Comparison of ENCODE assay signal across 12 cellular contexts in the genomic region with DNA sequence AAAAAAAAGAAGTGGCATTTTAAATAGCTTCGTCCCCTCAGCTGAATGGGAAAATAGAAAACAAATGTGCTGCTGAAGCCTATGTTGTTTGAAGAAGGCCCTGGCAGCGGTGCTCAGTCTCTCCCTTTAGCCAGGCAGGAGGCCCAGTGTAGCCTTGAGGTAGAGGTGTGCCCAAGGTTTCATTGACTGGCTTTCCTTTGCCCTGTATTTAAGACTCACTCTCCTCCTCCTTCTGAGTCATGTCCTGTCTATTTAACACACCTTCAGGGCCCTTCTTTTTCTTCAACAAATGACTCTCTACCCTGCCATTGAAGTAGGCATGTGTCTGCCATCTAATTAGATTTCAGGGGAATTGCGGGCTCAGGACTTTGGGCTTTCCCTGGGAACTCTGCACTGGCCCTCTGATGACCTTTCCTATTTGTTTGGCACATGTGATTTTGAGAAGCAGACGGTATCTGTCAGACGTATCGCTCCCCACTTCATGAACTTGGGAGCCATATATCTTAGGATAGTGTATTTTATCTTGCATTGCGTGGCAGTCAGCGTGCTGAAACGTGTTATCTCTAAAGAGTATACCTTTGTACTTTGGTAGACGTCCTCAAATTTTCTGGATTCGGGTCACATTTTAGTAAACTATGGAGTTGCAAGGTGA. TPM values are rescaled to one million over a fixed set of nuclear protein-coding genes. Genes with fewer than 3 reads are reported as not detected.
DNase-seq lines count a peak whose midpoint lies in the region; ATAC-seq lines count a peak whose summit lies in the region.
"Had no signal": no experiment of that assay in that cellular context is flagged by ENCODE, and none has a peak within 500 bp of the region (broad histone marks: within the 10 kb centered on the region; RNA-seq: fewer than 3 reads in every experiment).

No MANE protein-coding gene starts in this region.

- no peaks in the 10 kb centered on the region for H3K9me3 Mint-ChIP-seq in activated CD4-positive, alpha-beta T cell treated with anti-CD3 and anti-CD28 coated beads for 36 hours (ENCODE audit: low read depth)
- no peaks in the 10 kb centered on the region for H3K9me3 Mint-ChIP-seq in activated CD4-positive, alpha-beta T cell treated with anti-CD3 and anti-CD28 coated beads, Interleukin-2, amount 10 ng/mL, durations not matched to agents 7 days and 5 days
- H3K9me3 Mint-ChIP-seq: CD4-positive, alpha-beta T cell had no signal

- CTCF ChIA-PET in activated CD4-positive, alpha-beta T cell treated with anti-CD3 and anti-CD28 coated beads for 36 hours (lab: Charles Lee), result interaction anchor here (0.7 to 2.4 kb wide), 3 partner anchors 25 to 92 kb away, joined by 3 to 11 read pairs (median 3); no protein-coding TSS in a partner anchor
- CTCF ChIA-PET in activated CD4-positive, alpha-beta T cell treated with anti-CD3 and anti-CD28 coated beads, Interleukin-2, amount 10 ng/mL, durations not matched to agents 7 days and 5 days (lab: Charles Lee), result interaction anchor here (0.7 to 4.7 kb wide), 4 partner anchors 8 to 30 kb away, joined by 3 to 19 read pairs (median 3); no protein-coding TSS in a partner anchor

- H3K27me3 Mint-ChIP-seq in activated CD4-positive, alpha-beta T cell treated with anti-CD3 and anti-CD28 coated beads for 36 hours, result no peaks in the 10 kb centered on the region
- no peaks in the 10 kb centered on the region for H3K27me3 Mint-ChIP-seq in activated CD4-positive, alpha-beta T cell treated with anti-CD3 and anti-CD28 coated beads, Interleukin-2, amount 10 ng/mL, durations not matched to agents 7 days and 5 days
- H3K27me3 Mint-ChIP-seq: CD4-positive, alpha-beta T cell had no signal

- peak; percentile 21 for DNase-seq in activated CD4-positive, alpha-beta T cell treated with anti-CD3 and anti-CD28 coated beads for 36 hours
- DNase-seq in activated CD4-positive, alpha-beta T cell treated with anti-CD3 and anti-CD28 coated beads, Interleukin-2, amount 10 ng/mL, durations not matched to agents 7 days and 5 days, result no peak
- DNase-seq in stimulated activated naive CD8-positive, alpha-beta T cell treated with anti-CD3 and anti-CD28 coated beads, Interleukin-15, Interleukin-2, amounts not matched to agents 100 U/mL and 50 U/mL, for 24 hours, result no peak
- DNase-seq in epidermal melanocyte (ENCODE audit: insufficient read length, low spot score), result no peak
- DNase-seq: activated naive CD4-positive, alpha-beta T cell; CD4-positive, alpha-beta T cell; left lung; NCI-H1417; NCI-H510A had no signal

- ATAC-seq in activated CD4-positive, alpha-beta T cell treated with anti-CD3 and anti-CD28 coated beads for 36 hours, result peak; percentile 51
- ATAC-seq in esophagus mucosa (peak; percentile 93), HG03378 (IDR thresholded peaks at IDR 0.05; ENCODE audit: unreplicated experiment) (no peak)
- ATAC-seq in stimulated activated naive CD8-positive, alpha-beta T cell treated with anti-CD3 and anti-CD28 coated beads, Interleukin-15, Interleukin-2, amounts not matched to agents 100 U/mL and 50 U/mL, for 24 hours, result peak; percentile 29

- intact Hi-C loops in activated CD4-positive, alpha-beta T cell treated with anti-CD3 and anti-CD28 coated beads for 36 hours (cut with DNase I, micrococcal nuclease), result no loop called here

- peak overlapping the region; percentile 77 for H3K27ac Mint-ChIP-seq in activated CD4-positive, alpha-beta T cell treated with anti-CD3 and anti-CD28 coated beads for 36 hours
- no peak overlapping the region for H3K27ac Mint-ChIP-seq in activated CD4-positive, alpha-beta T cell treated with anti-CD3 and anti-CD28 coated beads, Interleukin-2, amount 10 ng/mL, durations not matched to agents 7 days and 5 days
- H3K27ac Mint-ChIP-seq: CD4-positive, alpha-beta T cell had no signal

- H3K4me3 Mint-ChIP-seq in activated CD4-positive, alpha-beta T cell treated with anti-CD3 and anti-CD28 coated beads for 36 hours, result no peak overlapping the region
- no peak overlapping the region for H3K4me3 Mint-ChIP-seq in activated CD4-positive, alpha-beta T cell treated with anti-CD3 and anti-CD28 coated beads, Interleukin-2, amount 10 ng/mL, durations not matched to agents 7 days and 5 days

- POLR2A ChIA-PET in activated CD4-positive, alpha-beta T cell treated with anti-CD3 and anti-CD28 coated beads for 36 hours (lab: Charles Lee), result interaction anchor here (0.6 kb wide), 3 partner anchors 9 to 395 kb away, joined by 3 to 7 read pairs (median 4); no protein-coding TSS in a partner anchor
- POLR2A ChIA-PET in activated CD4-positive, alpha-beta T cell treated with anti-CD3 and anti-CD28 coated beads, Interleukin-2, amount 10 ng/mL, durations not matched to agents 7 days and 5 days (lab: Charles Lee), result no interaction called here

- H3K4me1 Mint-ChIP-seq in activated CD4-positive, alpha-beta T cell treated with anti-CD3 and anti-CD28 coated beads for 36 hours, result peaks cover 39% of the 10 kb centered on the region
- H3K4me1 Mint-ChIP-seq in activated CD4-positive, alpha-beta T cell treated with anti-CD3 and anti-CD28 coated beads, Interleukin-2, amount 10 ng/mL, durations not matched to agents 7 days and 5 days, result peaks cover 44% of the 10 kb centered on the region

- peaks cover 4% of the 10 kb centered on the region for H3K36me3 Mint-ChIP-seq in activated CD4-positive, alpha-beta T cell treated with anti-CD3 and anti-CD28 coated beads for 36 hours (ENCODE audit: low read depth)
- peaks cover 12% of the 10 kb centered on the region for H3K36me3 Mint-ChIP-seq in activated CD4-positive, alpha-beta T cell treated with anti-CD3 and anti-CD28 coated beads, Interleukin-2, amount 10 ng/mL, durations not matched to agents 7 days and 5 days (ENCODE audit: low read depth)

RNA-seq across cellular contexts. Expression of gene TJAP1, which starts 4.3 kb away (rescaled TPM):
- 10 to 100 TPM; 35.6 to 37.2 TPM for total RNA-seq in activated CD4-positive, alpha-beta T cell treated with anti-CD3 and anti-CD28 coated beads for 36 hours
- 10 to 100 TPM; 36.5 to 41.8 TPM for total RNA-seq in activated CD4-positive, alpha-beta T cell treated with anti-CD3 and anti-CD28 coated beads, Interleukin-2, amount 10 ng/mL, durations not matched to agents 7 days and 5 days
- total RNA-seq in esophagus mucosa, result 8.9 TPM

RNA-seq across cellular contexts. Expression of gene DLK2, which starts 26.4 kb away (rescaled TPM):
- 1 to 10 TPM; 1.9 to 2.0 TPM for total RNA-seq in activated CD4-positive, alpha-beta T cell treated with anti-CD3 and anti-CD28 coated beads for 36 hours
- not detected for total RNA-seq in activated CD4-positive, alpha-beta T cell treated with anti-CD3 and anti-CD28 coated beads, Interleukin-2, amount 10 ng/mL, durations not matched to agents 7 days and 5 days
- 8.9 TPM for total RNA-seq in esophagus mucosa
- total RNA-seq: thoracic aorta had no signal

RNA-seq across cellular contexts. Expression of gene LRRC73, which starts 28.4 kb away (rescaled TPM):
- total RNA-seq in activated CD4-positive, alpha-beta T cell treated with anti-CD3 and anti-CD28 coated beads for 36 hours, result under 1 TPM; 0.18 to 0.19 TPM
- total RNA-seq in activated CD4-positive, alpha-beta T cell treated with anti-CD3 and anti-CD28 coated beads, Interleukin-2, amount 10 ng/mL, durations not matched to agents 7 days and 5 days, result under 1 TPM; 0.48 to 0.52 TPM
- 0.20 TPM for total RNA-seq in esophagus mucosa

RNA-seq across cellular contexts. Expression of gene YIPF3, which starts 35.0 kb away (rescaled TPM):
- 10 to 100 TPM; 38.0 to 39.6 TPM for total RNA-seq in activated CD4-positive, alpha-beta T cell treated with anti-CD3 and anti-CD28 coated beads for 36 hours
- 10 to 100 TPM; 68.1 to 71.7 TPM for total RNA-seq in activated CD4-positive, alpha-beta T cell treated with anti-CD3 and anti-CD28 coated beads, Interleukin-2, amount 10 ng/mL, durations not matched to agents 7 days and 5 days
- total RNA-seq in esophagus mucosa, result 41.8 TPM

RNA-seq across cellular contexts. Expression of gene POLR1C, which starts 35.2 kb away (rescaled TPM):
- total RNA-seq in activated CD4-positive, alpha-beta T cell treated with anti-CD3 and anti-CD28 coated beads for 36 hours, result 10 to 100 TPM; 43.4 to 52.9 TPM
- 10 to 100 TPM; 23.1 to 33.4 TPM for total RNA-seq in activated CD4-positive, alpha-beta T cell treated with anti-CD3 and anti-CD28 coated beads, Interleukin-2, amount 10 ng/mL, durations not matched to agents 7 days and 5 days
- total RNA-seq in esophagus mucosa, result 33.0 TPM
